8 cellular contexts compared by ENCODE assay signal in the genomic region with DNA sequence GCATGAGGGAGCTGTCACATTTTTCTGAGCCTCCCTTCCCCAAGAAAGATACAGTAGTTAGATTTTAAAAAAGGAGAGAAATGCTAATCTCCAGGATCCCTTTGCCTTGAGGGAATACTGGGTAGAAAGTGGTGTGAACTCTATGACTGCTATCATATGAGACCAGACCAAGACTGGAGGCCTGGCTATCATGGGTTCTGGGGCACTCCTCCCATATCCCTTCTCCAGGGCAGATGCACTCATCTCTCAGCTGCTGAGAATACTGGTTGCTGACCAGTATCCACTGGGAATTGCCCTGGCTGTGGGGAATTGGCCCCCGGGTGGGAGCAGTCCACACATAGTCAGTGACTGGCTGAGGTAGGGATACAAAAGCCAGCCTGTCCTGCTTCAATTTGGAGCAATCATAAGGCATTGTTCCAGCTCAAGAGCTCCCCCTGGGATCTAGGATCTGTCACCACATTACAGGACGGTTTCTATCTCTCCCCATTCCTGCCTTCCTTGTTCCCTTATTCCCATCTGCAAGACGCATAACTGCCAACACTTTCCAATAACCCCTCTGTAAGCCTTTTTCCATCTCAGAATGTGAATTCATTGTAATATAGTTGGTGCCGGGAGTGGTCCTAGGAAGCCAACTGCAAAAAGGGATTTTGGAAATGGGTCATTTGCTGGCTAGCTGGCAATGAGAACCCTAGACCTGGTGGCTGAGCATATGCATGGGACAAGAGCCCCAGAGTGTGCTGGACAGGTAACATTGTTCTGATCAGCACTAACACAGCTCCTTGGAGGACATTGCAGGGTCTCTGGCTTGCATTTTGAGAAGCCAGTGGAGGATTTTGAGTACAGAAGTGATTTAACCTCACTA. TPM values are rescaled to one million over a fixed set of nuclear protein-coding genes. Genes with fewer than 3 reads are reported as not detected.
A peak's percentile ranks its signal among the peaks of the same experiment; 100 is the strongest.
DNase-seq lines count a peak whose midpoint lies in the region; ATAC-seq and TF ChIP-seq lines count a peak whose summit lies in the region.

No MANE protein-coding gene starts in this region.

- no peak overlapping the region for H3K4me3 Mint-ChIP-seq in activated CD4-positive, alpha-beta memory T cell treated with anti-CD3 and anti-CD28 coated beads, Interleukin-2, amount 10 ng/mL, durations not matched to agents 7 days and 5 days

- ATAC-seq in HG03571 (IDR thresholded peaks at IDR 0.05; ENCODE audit: unreplicated experiment) (no peak), HG03175 (IDR thresholded peaks at IDR 0.05; ENCODE audit: unreplicated experiment) (no peak)

- no peak overlapping the region for H3K4me3 ChIP-seq in fibroblast of pulmonary artery (replicated peaks; ENCODE audit: low read depth, low read length)

- POLR2A ChIA-PET in activated CD4-positive, alpha-beta memory T cell treated with anti-CD3 and anti-CD28 coated beads, Interleukin-2, amount 10 ng/mL, durations not matched to agents 7 days and 5 days (lab: Charles Lee) = interaction anchor here (1.5 kb wide), 1 partner anchor 152 kb away, joined by 3 read pairs; no protein-coding TSS in a partner anchor

- peak; percentile 74 for TF ChIP-seq CTCF in fibroblast of pulmonary artery (IDR thresholded peaks at IDR 0.05; ENCODE audit: low read length, missing control alignments)

- H3K9me3 Mint-ChIP-seq in activated CD4-positive, alpha-beta memory T cell treated with anti-CD3 and anti-CD28 coated beads, Interleukin-2, amount 10 ng/mL, durations not matched to agents 7 days and 5 days = peaks cover 5% of the 10 kb centered on the region

- DNase-seq in COR-L47 (lab: John Stamatoyannopoulos, UW) (peak; percentile 43), HS-27A (ENCODE audit: low read depth) (peak; percentile 8), SHP77 (lab: John Stamatoyannopoulos, UW) (peak; percentile 32 to 38), fibroblast of pulmonary artery (ENCODE audit: low read depth) (peak; percentile 63), pons (ENCODE audit: low spot score) (peak; percentile 37)
- DNase-seq in activated CD4-positive, alpha-beta memory T cell treated with anti-CD3 and anti-CD28 coated beads, Interleukin-2, amount 10 ng/mL, durations not matched to agents 7 days and 5 days = no peak

- CTCF ChIA-PET in activated CD4-positive, alpha-beta memory T cell treated with anti-CD3 and anti-CD28 coated beads, Interleukin-2, amount 10 ng/mL, durations not matched to agents 7 days and 5 days (lab: Charles Lee) = interaction anchor here (0.6 to 1.8 kb wide), 5 partner anchors 84 to 515 kb away, joined by 3 to 8 read pairs (median 3); no protein-coding TSS in a partner anchor

- no peaks in the 10 kb centered on the region for H3K36me3 Mint-ChIP-seq in activated CD4-positive, alpha-beta memory T cell treated with anti-CD3 and anti-CD28 coated beads, Interleukin-2, amount 10 ng/mL, durations not matched to agents 7 days and 5 days (ENCODE audit: low read depth)

- H3K27me3 Mint-ChIP-seq in activated CD4-positive, alpha-beta memory T cell treated with anti-CD3 and anti-CD28 coated beads, Interleukin-2, amount 10 ng/mL, durations not matched to agents 7 days and 5 days = peaks cover 15% of the 10 kb centered on the region

- peaks cover 23% of the 10 kb centered on the region for H3K4me1 Mint-ChIP-seq in activated CD4-positive, alpha-beta memory T cell treated with anti-CD3 and anti-CD28 coated beads, Interleukin-2, amount 10 ng/mL, durations not matched to agents 7 days and 5 days

- H3K27ac Mint-ChIP-seq in activated CD4-positive, alpha-beta memory T cell treated with anti-CD3 and anti-CD28 coated beads, Interleukin-2, amount 10 ng/mL, durations not matched to agents 7 days and 5 days = no peak overlapping the region

RNA-seq across cellular contexts. Expression of gene REEP1, which starts 35.4 kb away (rescaled TPM):
- total RNA-seq in activated CD4-positive, alpha-beta memory T cell treated with anti-CD3 and anti-CD28 coated beads, Interleukin-2, amount 10 ng/mL, durations not matched to agents 7 days and 5 days = not detected
